Comparison of ENCODE assay signal across 19 cellular contexts in genomic region chr17:81256616-81257015, GRCh38.
DNase-seq lines count a peak whose midpoint lies in the region; ATAC-seq and TF ChIP-seq lines count a peak whose summit lies in the region.
"Had no signal": no experiment of that assay in that cellular context is flagged by ENCODE, and none has a peak within 500 bp of the region (broad histone marks: within the 10 kb centered on the region; RNA-seq: fewer than 3 reads in every experiment).

No MANE protein-coding gene starts in this region.

- no peak overlapping the region for H3K4me3 ChIP-seq in choroid plexus epithelial cell (ENCODE audit: low read depth, low read length)
- H3K4me3 ChIP-seq: ovary, Peyer's patch, skin epidermis had no signal

- ATAC-seq in HG03342 (IDR thresholded peaks at IDR 0.05; ENCODE audit: unreplicated experiment) = no peak
- no peak for ATAC-seq in HG03571 (IDR thresholded peaks at IDR 0.05; ENCODE audit: unreplicated experiment)
- ATAC-seq: activated CD8-positive, alpha-beta T cell treated with anti-CD3 and anti-CD28 coated beads for 36 hours; activated naive CD8-positive, alpha-beta T cell treated with anti-CD3 and anti-CD28 coated beads, Interleukin-2, amount 50 U/mL, for 24 hours had no signal

- DNase-seq in AG08395 (ENCODE audit: low spot score) (peak; percentile 63), HK-2 (ENCODE audit: unreplicated experiment) (peak; percentile 59), choroid plexus epithelial cell (ENCODE audit: low read depth) (peak; percentile 32), kidney tubule cell (ENCODE audit: low spot score) (peak; percentile 84), Ammon's horn (ENCODE audit: low spot score) (no peak)
- DNase-seq in stimulated activated CD4-positive, alpha-beta T cell treated with anti-CD3 and anti-CD28 coated beads, Interleukin-2, amount 100 ng/mL, for 24 hours = no peak
- DNase-seq: activated CD8-positive, alpha-beta T cell treated with anti-CD3 and anti-CD28 coated beads for 36 hours; activated naive CD8-positive, alpha-beta T cell treated with anti-CD3 and anti-CD28 coated beads, Interleukin-2, amount 50 U/mL, for 24 hours; GOT3; head of caudate nucleus; islet precursor cell; NCI-H2107; ovary; Peyer's patch; stimulated activated naive B cell treated with anti-CD40 and anti-IgM and Interleukin-4, amounts not matched to agents 10 μg/mL and 1 μg/mL and 100 μg/mL, for 72 hours; SW 1271 had no signal

- TF ChIP-seq CTCF in choroid plexus epithelial cell (conservative IDR thresholded peaks at IDR 0.05; ENCODE audit: low read depth, low read length) = no peak

Comparison
In these comparisons a context has a peak if more than half of its experiments do, and no peak if none do; other contexts are left out.
1. DNase-seq: peak in AG08395 (single experiment), HK-2 (single experiment), choroid plexus epithelial cell (single experiment) and kidney tubule cell (single experiment); none in Ammon's horn (single experiment) and stimulated activated CD4-positive, alpha-beta T cell treated with anti-CD3 and anti-CD28 coated beads, Interleukin-2, amount 100 ng/mL, for 24 hours (0 of 2).